Comparison of ENCODE assay signal across 15 cellular contexts in genomic region chr3:94671078-94671477, GRCh38.
DNase-seq lines count a peak whose midpoint lies in the region; ATAC-seq, FAIRE-seq and TF ChIP-seq lines count a peak whose summit lies in the region.
"Had no signal": no experiment of that assay in that cellular context is flagged by ENCODE, and none has a peak within 500 bp of the region (broad histone marks: within the 10 kb centered on the region; RNA-seq: fewer than 3 reads in every experiment).

No MANE protein-coding gene starts in this region.

- H3K9me3 ChIP-seq in A549: 0 out of 3 replicates have a peak, but pooled peaks cover 1% of the 10 kb centered on the region
- no peaks in the 10 kb centered on the region for H3K9me3 ChIP-seq in OCI-LY3 (ENCODE audit: insufficient read depth, low read length)
- no peaks in the 10 kb centered on the region for H3K9me3 ChIP-seq in K562 (replicated peaks; ENCODE audit: control insufficient read depth, insufficient read depth, low read depth, low read length)
- H3K9me3 ChIP-seq in small intestine (ENCODE audit: control insufficient read depth, low read depth): no peaks in the 10 kb centered on the region
- H3K9me3 ChIP-seq: HAP-1 had no signal

- no peak overlapping the region for H3K4me3 ChIP-seq in A549
- 0 out of 2 replicates have a peak overlapping the region, but pooled peaks have one; percentile 13 for H3K4me3 ChIP-seq in OCI-LY3 (ENCODE audit: low read length)
- no peak overlapping the region for H3K4me3 ChIP-seq in K562
- no peak overlapping the region for H3K4me3 ChIP-seq in epithelial cell of esophagus (ENCODE audit: low read length)
- no peak overlapping the region for H3K4me3 ChIP-seq in small intestine (ENCODE audit: low read depth in 1 of 2, low read length in 2 of 2)
- H3K4me3 ChIP-seq: BLaER1 treated with 17β-estradiol and CSF1 and Interleukin-3, amounts not matched to agents 10 nM and 100 nM; HAP-1 had no signal

- TF ChIP-seq RAD21 in A549 (conservative IDR thresholded peaks at IDR 0.05 in 1 of 2, IDR thresholded peaks at IDR 0.05 in 1 of 2): no peak
- TF ChIP-seq RAD21 in K562 (CRISPR knock-in tag; conservative IDR thresholded peaks at IDR 0.05 in 1 of 2, IDR thresholded peaks at IDR 0.05 in 1 of 2): no peak

- no peaks in the 10 kb centered on the region for H3K9me1 ChIP-seq in K562 (ENCODE audit: control insufficient read depth, insufficient read depth, low read length)

- no TSS peak for BruUV-seq in K562 (replicated peaks; lab: Mats Ljungman, UMichigan)

- H4K20me1 ChIP-seq in OCI-LY3 (ENCODE audit: insufficient read depth, low read length) (no peaks in the 10 kb centered on the region), K562 (replicated peaks; ENCODE audit: control insufficient read depth, insufficient read depth, low read length) (no peaks in the 10 kb centered on the region)
- H4K20me1 ChIP-seq: BLaER1 treated with 17β-estradiol and CSF1 and Interleukin-3, amounts not matched to agents 10 nM and 100 nM had no signal

- H3K36me3 ChIP-seq in OCI-LY3 (replicated peaks; ENCODE audit: low read depth, low read length) (no peaks in the 10 kb centered on the region), K562 (ENCODE audit: control insufficient read depth, insufficient read depth, low read length) (no peaks in the 10 kb centered on the region), small intestine (ENCODE audit: control insufficient read depth in 2 of 2, insufficient read depth in 2 of 2, low read length in 2 of 2) (no peaks in the 10 kb centered on the region)
- H3K36me3 ChIP-seq: BLaER1 treated with 17β-estradiol and CSF1 and Interleukin-3, amounts not matched to agents 10 nM and 100 nM; HAP-1 had no signal

- intact Hi-C loops in K562 (cut with micrococcal nuclease): no loop called here

- TF ChIP-seq EP300 in A549 (IDR thresholded peaks at IDR 0.05) (no peak), K562 (IDR thresholded peaks at IDR 0.05; ENCODE audit: low read length) (no peak)

- DNase-seq in A549 (ENCODE audit: low read depth in 1 of 2, low spot score in 1 of 2) (no peak), K562 (ENCODE audit: extremely low read depth in 1 of 4, low spot score in 3 of 4) (no peak), epithelial cell of esophagus (ENCODE audit: low read depth) (peak; percentile 18), small intestine (no peak)
- no peak for DNase-seq in activated naive CD4-positive, alpha-beta T cell (lab: John Stamatoyannopoulos, UW)
- DNase-seq: 8988T; Calu3; CD8-positive, alpha-beta T cell; DMS79 treated with DMSO at 0.1 percent for 48 hours; GF-D8 had no signal

- H3K4me2 ChIP-seq in A549: no peak overlapping the region; the same call in 2 of the 3 replicates
- H3K4me2 ChIP-seq in OCI-LY3 (ENCODE audit: low read length): peak overlapping the region; percentile 49
- H3K4me2 ChIP-seq in K562 (ENCODE audit: insufficient read depth, low read length): no peak overlapping the region
- H3K4me2 ChIP-seq: BLaER1 treated with 17β-estradiol and CSF1 and Interleukin-3, amounts not matched to agents 10 nM and 100 nM had no signal

- TF ChIP-seq CTCF in A549 (IDR thresholded peaks at IDR 0.05) (no peak), OCI-LY3 (IDR thresholded peaks at IDR 0.05; ENCODE audit: low read depth, low read length) (no peak), K562 (IDR thresholded peaks at IDR 0.05 in 2 of 3, conservative IDR thresholded peaks at IDR 0.05 in 1 of 3; ENCODE audit: insufficient read depth in 2 of 3, low read depth in 1 of 3, low read length in 3 of 3) (no peak), epithelial cell of esophagus (IDR thresholded peaks at IDR 0.05; ENCODE audit: insufficient read depth, low read depth, low read length, missing control alignments) (no peak)

- in situ Hi-C loops in K562 (cut with MboI): no loop called here

- POLR2A ChIA-PET in A549 (lab: Yijun Ruan, JAX): no interaction called here
- POLR2A ChIA-PET in K562 (lab: Yijun Ruan, JAX): no interaction called here

- H3K9ac ChIP-seq in OCI-LY3 (ENCODE audit: low read length) (no peak overlapping the region), K562 (ENCODE audit: insufficient read depth in 1 of 2, low read depth in 2 of 2, low read length in 2 of 2) (no peak overlapping the region)
- H3K9ac ChIP-seq: BLaER1 treated with 17β-estradiol and CSF1 and Interleukin-3, amounts not matched to agents 10 nM and 100 nM had no signal

- H3K4me1 ChIP-seq in A549 (0 out of 3 replicates have a peak, but pooled peaks cover 4% of the 10 kb centered on the region), OCI-LY3 (ENCODE audit: low read length) (peaks cover 10% of the 10 kb centered on the region), K562 (replicated peaks in 1 of 2; ENCODE audit: control insufficient read depth in 2 of 2, insufficient read depth in 2 of 2, low read length in 2 of 2) (no peaks in the 10 kb centered on the region), small intestine (ENCODE audit: control insufficient read depth in 2 of 2, insufficient read depth in 1 of 2, low read depth in 1 of 2, low read length in 1 of 2) (no peaks in the 10 kb centered on the region)
- H3K4me1 ChIP-seq: BLaER1 treated with 17β-estradiol and CSF1 and Interleukin-3, amounts not matched to agents 10 nM and 100 nM; HAP-1 had no signal

- ATAC-seq in A549 (no peak), K562 (no peak), GM21737 (IDR thresholded peaks at IDR 0.05; ENCODE audit: unreplicated experiment) (no peak)
- ATAC-seq: CD8-positive, alpha-beta T cell had no signal

- FAIRE-seq in A549 (lab: Jason Lieb, UNC) (no peak), K562 (lab: Jason Lieb, UNC) (no peak), small intestine (lab: Jason Lieb, UNC) (no peak)
- FAIRE-seq: H1 had no signal

- no peak overlapping the region for H2AFZ ChIP-seq in OCI-LY3 (ENCODE audit: low read depth, low read length)
- H2AFZ ChIP-seq in K562 (ENCODE audit: low read depth, low read length): no peak overlapping the region

- no peak overlapping the region for H3K27ac ChIP-seq in A549
- peak overlapping the region; percentile 65 for H3K27ac ChIP-seq in OCI-LY3 (ENCODE audit: low read length)
- H3K27ac ChIP-seq in K562 (ENCODE audit: extremely low read depth, low read depth, low read length): no peak overlapping the region
- no peak overlapping the region for H3K27ac ChIP-seq in small intestine (ENCODE audit: low read depth in 1 of 2, low read length in 1 of 2)
- H3K27ac ChIP-seq: BLaER1 treated with 17β-estradiol and CSF1 and Interleukin-3, amounts not matched to agents 10 nM and 100 nM had no signal

- TF ChIP-seq POLR2A in A549 (IDR thresholded peaks at IDR 0.05; ENCODE audit: low read length) (no peak), K562 (conservative IDR thresholded peaks at IDR 0.05) (no peak)

- H3K27me3 ChIP-seq in OCI-LY3 (ENCODE audit: low read depth, low read length) (no peaks in the 10 kb centered on the region), K562 (ENCODE audit: control insufficient read depth in 2 of 2, insufficient read depth in 2 of 2, low read length in 2 of 2) (no peaks in the 10 kb centered on the region), small intestine (ENCODE audit: control insufficient read depth in 2 of 2, insufficient read depth in 2 of 2, low read length in 2 of 2) (no peaks in the 10 kb centered on the region)
- H3K27me3 ChIP-seq: BLaER1 treated with 17β-estradiol and CSF1 and Interleukin-3, amounts not matched to agents 10 nM and 100 nM had no signal

- CTCF ChIA-PET in A549 (lab: Yijun Ruan, JAX): no interaction called here
- CTCF ChIA-PET in K562 (lab: Yijun Ruan, JAX; ENCODE audit: low intra/inter-chr PET ratio): no interaction called here

- no peaks in the 10 kb centered on the region for H3K79me2 ChIP-seq in OCI-LY3 (ENCODE audit: low read length)
- H3K79me2 ChIP-seq in K562 (ENCODE audit: control insufficient read depth, insufficient read depth, low read length): no peaks in the 10 kb centered on the region

TF ChIP-seq in A549, 52 proteins besides CTCF, POLR2A, EP300 and RAD21 (continues in another document):
- no peak for TF ChIP-seq EHF (CRISPR knock-in tag; IDR thresholded peaks at IDR 0.05)
- no peak for TF ChIP-seq ATOH8 (CRISPR knock-in tag; IDR thresholded peaks at IDR 0.05; ENCODE audit: low read depth)
- no peak for TF ChIP-seq SREBF2 (IDR thresholded peaks at IDR 0.05)
- TF ChIP-seq GATA3 (IDR thresholded peaks at IDR 0.05; ENCODE audit: borderline replicate concordance): no peak
- peak; percentile 78 for TF ChIP-seq NFE2L2 (conservative IDR thresholded peaks at IDR 0.05; ENCODE audit: low read length)
- no peak for TF ChIP-seq KDM1A (IDR thresholded peaks at IDR 0.05; ENCODE audit: low read depth)

TF ChIP-seq in K562, 482 proteins besides CTCF, POLR2A, EP300 and RAD21:
- no peak for TF ChIP-seq ZNF41 (CRISPR knock-in tag; conservative IDR thresholded peaks at IDR 0.05)
- peak; percentile 47 for TF ChIP-seq MAFG (tag; conservative IDR thresholded peaks at IDR 0.05)
- 0 out of 2 replicates have a peak, but pooled peaks have one; percentile 7 for TF ChIP-seq NFE2 (IDR thresholded peaks at IDR 0.05; ENCODE audit: low read depth)

Comparison
In these comparisons a context has a peak if more than half of its experiments do, and no peak if none do; other contexts are left out.
1. Of the 35 proteins assayed by ChIP-seq in both K562 and A549: peak only in K562: none; only in A549: MAFK; in both: none; in neither: 34.